12 cellular contexts compared by ENCODE assay signal in the genomic region with DNA sequence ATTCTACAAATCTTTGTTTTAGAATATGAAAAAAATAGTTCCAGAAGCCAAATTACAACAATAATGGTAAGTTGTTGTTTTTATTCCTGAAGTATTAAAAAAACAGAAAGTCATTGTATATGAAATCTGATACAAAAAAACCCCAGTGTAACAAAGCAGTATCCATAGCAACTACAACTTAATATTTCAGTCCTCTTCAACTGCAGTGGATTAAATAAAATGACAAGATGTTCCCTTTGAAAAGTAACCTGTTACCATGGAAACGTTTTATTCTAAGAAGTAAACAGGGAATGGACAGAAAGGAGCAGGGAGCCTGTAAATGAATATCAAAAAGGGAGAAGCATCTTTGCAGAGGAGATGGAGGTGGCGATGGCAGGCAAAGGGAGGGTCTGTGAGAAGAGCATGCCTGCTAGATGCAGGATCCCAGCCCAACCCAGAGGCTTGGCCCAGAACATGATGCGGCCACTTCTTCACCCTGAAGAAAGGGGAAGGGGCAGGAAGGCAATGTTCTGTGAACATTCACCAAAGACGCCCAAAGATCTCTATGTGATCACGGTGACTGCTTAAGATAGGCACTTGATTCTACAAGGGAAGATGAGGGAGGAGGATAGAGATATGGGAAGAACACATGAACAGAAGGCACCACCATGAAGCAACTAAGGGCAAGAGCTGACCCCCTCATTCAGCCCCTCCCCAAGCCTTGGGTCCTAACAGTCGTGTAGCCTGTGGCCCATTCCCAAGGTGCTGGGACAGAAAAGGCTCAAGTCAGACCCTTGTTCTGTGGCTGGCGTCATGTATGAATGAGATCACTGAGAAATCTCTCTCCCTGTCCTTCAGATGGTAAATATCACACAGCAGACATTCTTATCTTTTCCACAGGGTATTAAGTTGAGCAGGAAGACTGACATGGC.
DNase-seq lines count a peak whose midpoint lies in the region; ATAC-seq and TF ChIP-seq lines count a peak whose summit lies in the region.
"Had no signal": no experiment of that assay in that cellular context is flagged by ENCODE, and none has a peak within 500 bp of the region (broad histone marks: within the 10 kb centered on the region; RNA-seq: fewer than 3 reads in every experiment).

No MANE protein-coding gene starts in this region.

- H3K27ac ChIP-seq in brain microvascular endothelial cell (peak overlapping the region; percentile 68), lower lobe of right lung (peak overlapping the region; percentile 56), uterus (peak overlapping the region; percentile 56 to 64)
- H3K27ac ChIP-seq: adrenal gland, right lobe of liver had no signal

- in situ Hi-C loops in brain microvascular endothelial cell (cut with HindIII; ENCODE audit: low pct_ligation_motif_present, low sequenced_read_pairs) = no loop called here

- intact Hi-C loops in Right ventricle myocardium inferior (cut with DNase I) (no loop called here), cardiac septum (cut with DNase I) (no loop called here), lower lobe of right lung (cut with DNase I) (no loop called here), uterus (cut with DNase I; ENCODE audit: low total_unique reads) (no loop called here)

- H3K27me3 ChIP-seq in brain microvascular endothelial cell (replicated peaks) (no peaks in the 10 kb centered on the region), lower lobe of right lung (ENCODE audit: low read depth) (no peaks in the 10 kb centered on the region), uterus (no peaks in the 10 kb centered on the region)
- H3K27me3 ChIP-seq: adrenal gland, right lobe of liver had no signal

- peaks cover 32% of the 10 kb centered on the region for H3K4me1 ChIP-seq in lower lobe of right lung
- peaks cover 5 to 6% of the 10 kb centered on the region in 2 donors for H3K4me1 ChIP-seq in uterus

- H3K36me3 ChIP-seq in brain microvascular endothelial cell (replicated peaks) (no peaks in the 10 kb centered on the region), lower lobe of right lung (peaks cover 17% of the 10 kb centered on the region), uterus (no peaks in the 10 kb centered on the region)
- H3K36me3 ChIP-seq: adrenal gland, right lobe of liver had no signal

- H3K4me3 ChIP-seq in brain microvascular endothelial cell (ENCODE audit: low read depth, low read length) = no peak overlapping the region
- no peak overlapping the region for H3K4me3 ChIP-seq in lower lobe of right lung
- no peak overlapping the region for H3K4me3 ChIP-seq in uterus
- H3K4me3 ChIP-seq: adrenal gland, right lobe of liver had no signal

- DNase-seq in Right ventricle myocardium inferior (ENCODE audit: missing footprints) (no peak), cardiac septum (ENCODE audit: low spot score) (no peak), brain microvascular endothelial cell (no peak), lower lobe of right lung (no peak), uterus (no peak), NCI-H526 (lab: John Stamatoyannopoulos, UW) (no peak)
- DNase-seq: adrenal gland, Calu3, NCI-H446 treated with DMSO at 0.1 percent for 48 hours, right lobe of liver had no signal

- no peak for TF ChIP-seq CTCF in brain microvascular endothelial cell (IDR thresholded peaks at IDR 0.05; ENCODE audit: low read depth, low read length, missing control alignments)
- no peak for TF ChIP-seq CTCF in lower lobe of right lung (IDR thresholded peaks at IDR 0.05)
- no peak for TF ChIP-seq CTCF in uterus (IDR thresholded peaks at IDR 0.05)

- H3K9me3 ChIP-seq in lower lobe of right lung (no peaks in the 10 kb centered on the region), uterus (no peaks in the 10 kb centered on the region)
- H3K9me3 ChIP-seq: adrenal gland, right lobe of liver had no signal

- ATAC-seq in Right ventricle myocardium inferior = peak; percentile 53
- no peak for ATAC-seq in lower lobe of right lung
- ATAC-seq in GM21529 (IDR thresholded peaks at IDR 0.05; ENCODE audit: unreplicated experiment) = no peak
- ATAC-seq in HG03442 (IDR thresholded peaks at IDR 0.05; ENCODE audit: unreplicated experiment) = no peak

- TF ChIP-seq POLR2A in uterus (IDR thresholded peaks at IDR 0.05) = no peak
